Comparison of ENCODE assay signal across 26 cellular contexts in genomic region chr4:40838742-40839141, GRCh38.
DNase-seq lines count a peak whose midpoint lies in the region; ATAC-seq, FAIRE-seq and TF ChIP-seq lines count a peak whose summit lies in the region.
"Had no signal": no experiment of that assay in that cellular context is flagged by ENCODE, and none has a peak within 500 bp of the region (broad histone marks: within the 10 kb centered on the region; RNA-seq: fewer than 3 reads in every experiment).

No MANE protein-coding gene starts in this region.

- CTCF ChIA-PET in activated CD8-positive, alpha-beta T cell treated with anti-CD3 and anti-CD28 coated beads, Interleukin-2, amount 10 ng/mL, durations not matched to agents 7 days and 5 days (lab: Charles Lee) = interaction anchor here (1.8 kb wide), 1 partner anchor 58 kb away, joined by 9 read pairs; no protein-coding TSS in a partner anchor

- TF ChIP-seq CTCF in HFFc6 (IDR thresholded peaks at IDR 0.05) = peak; percentile 43
- peak; percentile 10 for TF ChIP-seq CTCF in astrocyte (IDR thresholded peaks at IDR 0.05; ENCODE audit: insufficient read depth, low read depth, low read length)
- no peak for TF ChIP-seq CTCF in breast epithelium (IDR thresholded peaks at IDR 0.05)

- H3K9me3 ChIP-seq in astrocyte (ENCODE audit: insufficient read depth, low read depth, low read length) (no peaks in the 10 kb centered on the region), breast epithelium (no peaks in the 10 kb centered on the region)
- H3K9me3 ChIP-seq: MG63, transverse colon had no signal

- H2AFZ ChIP-seq in astrocyte (ENCODE audit: low read depth, low read length) = no peak overlapping the region

- no peak for TF ChIP-seq POLR2A in breast epithelium (IDR thresholded peaks at IDR 0.05)

- peaks cover 18% of the 10 kb centered on the region for H3K36me3 Mint-ChIP-seq in HFFc6 (ENCODE audit: low read depth)
- peaks cover 25% of the 10 kb centered on the region for H3K36me3 Mint-ChIP-seq in astrocyte (ENCODE audit: low read depth, unreplicated experiment)
- no peaks in the 10 kb centered on the region for H3K36me3 Mint-ChIP-seq in activated CD8-positive, alpha-beta T cell treated with anti-CD3 and anti-CD28 coated beads, Interleukin-2, amount 10 ng/mL, durations not matched to agents 7 days and 5 days (ENCODE audit: low read depth)
- H3K36me3 Mint-ChIP-seq: CD4-positive, alpha-beta memory T cell had no signal

- H3K4me3 Mint-ChIP-seq in HFFc6 (no peak overlapping the region), astrocyte (ENCODE audit: unreplicated experiment) (no peak overlapping the region)
- no peak overlapping the region for H3K4me3 Mint-ChIP-seq in activated CD8-positive, alpha-beta T cell treated with anti-CD3 and anti-CD28 coated beads, Interleukin-2, amount 10 ng/mL, durations not matched to agents 7 days and 5 days
- H3K4me3 Mint-ChIP-seq: activated CD4-positive, alpha-beta memory T cell treated with anti-CD3 and anti-CD28 coated beads, Interleukin-2, amount 10 ng/mL, durations not matched to agents 7 days and 5 days; CD4-positive, alpha-beta memory T cell; mesothelial cell of epicardium; nephron; stimulated activated naive CD8-positive, alpha-beta T cell treated with anti-CD3 and anti-CD28 coated beads, Interleukin-15, Interleukin-2, amounts not matched to agents 100 ng/mL and 50 ng/mL, for 24 hours had no signal

- H3K4me1 ChIP-seq in astrocyte (ENCODE audit: insufficient read depth, low read length) = peaks cover 22% of the 10 kb centered on the region
- H3K4me1 ChIP-seq in breast epithelium = peaks cover 0 to 5% of the 10 kb centered on the region in 2 donors
- H3K4me1 ChIP-seq: transverse colon had no signal

- POLR2A ChIA-PET in activated CD8-positive, alpha-beta T cell treated with anti-CD3 and anti-CD28 coated beads, Interleukin-2, amount 10 ng/mL, durations not matched to agents 7 days and 5 days (lab: Charles Lee) = no interaction called here

- H3K36me3 ChIP-seq in astrocyte (ENCODE audit: insufficient read depth, low read length) (no peaks in the 10 kb centered on the region), breast epithelium (no peaks in the 10 kb centered on the region)
- H3K36me3 ChIP-seq: MG63, transverse colon had no signal

- H3K27me3 ChIP-seq in astrocyte (ENCODE audit: insufficient read depth, low read length) (no peaks in the 10 kb centered on the region), breast epithelium (no peaks in the 10 kb centered on the region)
- H3K27me3 ChIP-seq: MG63, transverse colon had no signal

- no peak overlapping the region for H3K27ac Mint-ChIP-seq in HFFc6
- H3K27ac Mint-ChIP-seq in astrocyte (ENCODE audit: unreplicated experiment) = no peak overlapping the region
- no peak overlapping the region for H3K27ac Mint-ChIP-seq in activated CD8-positive, alpha-beta T cell treated with anti-CD3 and anti-CD28 coated beads, Interleukin-2, amount 10 ng/mL, durations not matched to agents 7 days and 5 days
- H3K27ac Mint-ChIP-seq: activated CD4-positive, alpha-beta memory T cell treated with anti-CD3 and anti-CD28 coated beads, Interleukin-2, amount 10 ng/mL, durations not matched to agents 7 days and 5 days; mesothelial cell of epicardium; nephron; stimulated activated naive CD8-positive, alpha-beta T cell treated with anti-CD3 and anti-CD28 coated beads, Interleukin-15, Interleukin-2, amounts not matched to agents 100 ng/mL and 50 ng/mL, for 24 hours had no signal

- DNase-seq in ELR (ENCODE audit: low read depth) (peak; percentile 25), HFFc6 (no peak), astrocyte (ENCODE audit: low read depth) (no peak), iris pigment epithelial cell (ENCODE audit: low read depth) (peak; percentile 26), head of caudate nucleus (no peak), breast epithelium (ENCODE audit: low spot score in 2 of 2) (no peak), NCI-H748 (lab: John Stamatoyannopoulos, UW; ENCODE audit: unreplicated experiment) (no peak)
- no peak for DNase-seq in activated CD8-positive, alpha-beta T cell treated with anti-CD3 and anti-CD28 coated beads, Interleukin-2, amount 10 ng/mL, durations not matched to agents 7 days and 5 days
- DNase-seq: activated CD4-positive, alpha-beta memory T cell treated with anti-CD3 and anti-CD28 coated beads, Interleukin-2, amount 10 ng/mL, durations not matched to agents 7 days and 5 days; activated naive CD4-positive, alpha-beta T cell; CD4-positive, alpha-beta memory T cell; DMS153; effector CD4-positive, alpha-beta T cell; glutamatergic neuron; MG63; NCI-H1694 treated with DMSO at 0.1 percent for 48 hours; NCI-H446 treated with DMSO at 0.1 percent for 48 hours; posterior cingulate gyrus; RPMI8226; stimulated activated CD4-positive, alpha-beta T cell treated with anti-CD3 and anti-CD28 coated beads, Interleukin-2, amount 100 ng/mL, for 48 hours; T-helper 9 cell; transverse colon had no signal

- H3K4me2 ChIP-seq in astrocyte (ENCODE audit: low read length) = no peak overlapping the region

- H3K27me3 Mint-ChIP-seq in HFFc6 (ENCODE audit: insufficient read depth) (peaks cover 6% of the 10 kb centered on the region), astrocyte (ENCODE audit: low read depth, unreplicated experiment) (no peaks in the 10 kb centered on the region)
- H3K27me3 Mint-ChIP-seq in activated CD8-positive, alpha-beta T cell treated with anti-CD3 and anti-CD28 coated beads, Interleukin-2, amount 10 ng/mL, durations not matched to agents 7 days and 5 days (ENCODE audit: low read depth) = peaks cover 3% of the 10 kb centered on the region
- H3K27me3 Mint-ChIP-seq: stimulated activated naive CD8-positive, alpha-beta T cell treated with anti-CD3 and anti-CD28 coated beads, Interleukin-15, Interleukin-2, amounts not matched to agents 100 ng/mL and 50 ng/mL, for 24 hours had no signal

- H3K9me3 Mint-ChIP-seq in HFFc6 (no peaks in the 10 kb centered on the region), astrocyte (ENCODE audit: unreplicated experiment) (no peaks in the 10 kb centered on the region)
- no peaks in the 10 kb centered on the region for H3K9me3 Mint-ChIP-seq in activated CD8-positive, alpha-beta T cell treated with anti-CD3 and anti-CD28 coated beads, Interleukin-2, amount 10 ng/mL, durations not matched to agents 7 days and 5 days (ENCODE audit: insufficient read depth)
- H3K9me3 Mint-ChIP-seq: activated CD4-positive, alpha-beta memory T cell treated with anti-CD3 and anti-CD28 coated beads, Interleukin-2, amount 10 ng/mL, durations not matched to agents 7 days and 5 days; CD4-positive, alpha-beta memory T cell; mesothelial cell of epicardium; nephron; stimulated activated naive CD8-positive, alpha-beta T cell treated with anti-CD3 and anti-CD28 coated beads, Interleukin-15, Interleukin-2, amounts not matched to agents 100 ng/mL and 50 ng/mL, for 24 hours had no signal

- no peaks in the 10 kb centered on the region for H3K79me2 ChIP-seq in astrocyte (ENCODE audit: insufficient read depth, low read length)

- H3K4me1 Mint-ChIP-seq in HFFc6 (ENCODE audit: low read depth) (peaks cover 30% of the 10 kb centered on the region), astrocyte (ENCODE audit: low read depth, unreplicated experiment) (peaks cover 5% of the 10 kb centered on the region)
- peaks cover 3% of the 10 kb centered on the region for H3K4me1 Mint-ChIP-seq in activated CD8-positive, alpha-beta T cell treated with anti-CD3 and anti-CD28 coated beads, Interleukin-2, amount 10 ng/mL, durations not matched to agents 7 days and 5 days (ENCODE audit: low read depth)
- H3K4me1 Mint-ChIP-seq: CD4-positive, alpha-beta memory T cell had no signal

- intact Hi-C loops in head of caudate nucleus (cut with DNase I) (no loop called here), breast epithelium (cut with DNase I; ENCODE audit: low total_unique reads) (no loop called here)

- H3K9ac ChIP-seq in astrocyte (ENCODE audit: low read length) = no peak overlapping the region

- H3K27ac ChIP-seq in astrocyte (ENCODE audit: low read depth, low read length) (no peak overlapping the region), breast epithelium (no peak overlapping the region)
- H3K27ac ChIP-seq: transverse colon had no signal

- no peak for ATAC-seq in activated CD8-positive, alpha-beta T cell treated with anti-CD3 and anti-CD28 coated beads, Interleukin-2, amount 10 ng/mL, durations not matched to agents 7 days and 5 days
- ATAC-seq: left lobe of liver had no signal

- FAIRE-seq in astrocyte (lab: Jason Lieb, UNC) = no peak

- H3K4me3 ChIP-seq in astrocyte (ENCODE audit: insufficient read depth, low read depth, low read length) (no peak overlapping the region), breast epithelium (no peak overlapping the region)
- H3K4me3 ChIP-seq: MG63, transverse colon had no signal

- H4K20me1 ChIP-seq in astrocyte (ENCODE audit: insufficient read depth, low read length) = peaks cover 17% of the 10 kb centered on the region

Comparison
In these comparisons a context has a peak if more than half of its experiments do, and no peak if none do; other contexts are left out.
1. DNase-seq: peak in ELR (single experiment) and iris pigment epithelial cell (single experiment); none in HFFc6 (single experiment), astrocyte (single experiment), head of caudate nucleus (0 of 42), breast epithelium (0 of 2), activated CD8-positive, alpha-beta T cell treated with anti-CD3 and anti-CD28 coated beads, Interleukin-2, amount 10 ng/mL, durations not matched to agents 7 days and 5 days (single experiment) and NCI-H748 (single experiment).
2. CTCF ChIP-seq: peak in HFFc6 (single experiment) and astrocyte (single experiment); none in breast epithelium (0 of 3).